In the genomic region with DNA sequence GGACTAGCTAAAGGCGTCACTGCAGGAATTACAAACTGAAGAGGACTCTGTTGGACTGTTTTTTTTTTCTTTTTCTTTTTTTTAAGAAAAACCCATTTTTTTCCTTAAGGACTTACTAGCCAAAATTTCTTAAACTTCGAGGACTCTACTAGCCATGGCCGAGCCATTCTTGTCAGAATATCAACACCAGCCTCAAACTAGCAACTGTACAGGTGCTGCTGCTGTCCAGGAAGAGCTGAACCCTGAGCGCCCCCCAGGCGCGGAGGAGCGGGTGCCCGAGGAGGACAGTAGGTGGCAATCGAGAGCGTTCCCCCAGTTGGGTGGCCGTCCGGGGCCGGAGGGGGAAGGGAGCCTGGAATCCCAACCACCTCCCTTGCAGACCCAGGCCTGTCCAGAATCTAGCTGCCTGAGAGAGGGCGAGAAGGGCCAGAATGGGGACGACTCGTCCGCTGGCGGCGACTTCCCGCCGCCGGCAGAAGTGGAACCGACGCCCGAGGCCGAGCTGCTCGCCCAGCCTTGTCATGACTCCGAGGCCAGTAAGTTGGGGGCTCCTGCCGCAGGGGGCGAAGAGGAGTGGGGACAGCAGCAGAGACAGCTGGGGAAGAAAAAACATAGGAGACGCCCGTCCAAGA, we compare ENCODE assay signal across 8 cellular contexts. TPM values are rescaled to one million over a fixed set of nuclear protein-coding genes. Genes with fewer than 3 reads are reported as not detected.
DNase-seq lines count a peak whose midpoint lies in the region; ATAC-seq and TF ChIP-seq lines count a peak whose summit lies in the region.

No MANE protein-coding gene starts in this region.

- BruUV-seq in IMR-90 (replicated peaks; lab: Mats Ljungman, UMichigan): no TSS peak
- no TSS peak for BruUV-seq in OCI-LY7 (replicated peaks; lab: Mats Ljungman, UMichigan)

- H3K4ac ChIP-seq in IMR-90 (ENCODE audit: low read depth, low read length): peak overlapping the region; percentile 93

- peaks cover 12% of the 10 kb centered on the region for H3K4me1 ChIP-seq in IMR-90 (ENCODE audit: control insufficient read depth, insufficient read depth, low read length)
- peaks cover 38% of the 10 kb centered on the region for H3K4me1 ChIP-seq in OCI-LY7 (ENCODE audit: insufficient read depth, low read length, poor library complexity, severe bottlenecking)

- in situ Hi-C loops in IMR-90 (cut with MboI; ENCODE audit: low sequenced_read_pairs): no loop called here

- H3K27ac ChIP-seq in IMR-90 (ENCODE audit: insufficient read depth, low read length) (peak overlapping the region; percentile 94), OCI-LY7 (ENCODE audit: low read depth, low read length, poor library complexity, severe bottlenecking) (peak overlapping the region; percentile 45)

- 0 out of 2 replicates have a peak, but pooled peaks cover 2% of the 10 kb centered on the region for H3K36me3 ChIP-seq in IMR-90 (ENCODE audit: control insufficient read depth, insufficient read depth, low read length)
- H3K36me3 ChIP-seq in OCI-LY7 (ENCODE audit: insufficient read depth, low read length): no peaks in the 10 kb centered on the region

- no peak overlapping the region for H2BK20ac ChIP-seq in IMR-90 (ENCODE audit: low read depth, low read length)

- peak overlapping the region; percentile 36 to 64; a peak in 3 of 4 replicates for H4K8ac ChIP-seq in IMR-90 (ENCODE audit: low read depth in 2 of 2, low read length in 2 of 2)

- ATAC-seq in IMR-90 (ENCODE audit: low read depth) (peak; percentile 37), HG03045 (IDR thresholded peaks at IDR 0.05; ENCODE audit: unreplicated experiment) (no peak)
- ATAC-seq in stimulated activated memory B cell treated with anti-CD40 and anti-IgM and Interleukin-4, amounts not matched to agents 10 μg/mL and 1 μg/mL and 100 μg/mL, for 72 hours: peak; percentile 62

- H3K79me1 ChIP-seq in IMR-90 (ENCODE audit: low read depth in 1 of 2, low read length in 2 of 2): peaks cover 7 to 46% of the 10 kb centered on the region in 2 experiments; a peak in 2 of 4 replicates

- peaks cover 47% of the 10 kb centered on the region for H3K36me3 Mint-ChIP-seq in activated T-cell treated with anti-CD3 and anti-CD28 coated beads, Interleukin-2, amount 50 U/mL, for 24 hours (ENCODE audit: low read depth)
- H3K36me3 Mint-ChIP-seq in stimulated activated memory B cell treated with anti-CD40 and anti-IgM and Interleukin-4, amounts not matched to agents 10 μg/mL and 1 μg/mL and 100 μg/mL, for 72 hours: peaks cover 11% of the 10 kb centered on the region

- peak overlapping the region; percentile 97 for H3K4me3 Mint-ChIP-seq in activated T-cell treated with anti-CD3 and anti-CD28 coated beads, Interleukin-2, amount 50 U/mL, for 24 hours
- peak overlapping the region; percentile 98 for H3K4me3 Mint-ChIP-seq in stimulated activated memory B cell treated with anti-CD40 and anti-IgM and Interleukin-4, amounts not matched to agents 10 μg/mL and 1 μg/mL and 100 μg/mL, for 72 hours

- peaks cover 12% of the 10 kb centered on the region for H3K9me1 ChIP-seq in IMR-90 (ENCODE audit: insufficient read depth, low read length)

- H2AFZ ChIP-seq in IMR-90 (replicated peaks; ENCODE audit: low read length, poor library complexity) (peak overlapping the region; percentile 79), OCI-LY7 (ENCODE audit: low read length) (no peak overlapping the region)

- H3K79me2 ChIP-seq in OCI-LY7 (ENCODE audit: insufficient read depth, low read depth, low read length): peaks cover 16% of the 10 kb centered on the region; the same call in 1 of the 2 replicates

- H3K14ac ChIP-seq in IMR-90 (replicated peaks; ENCODE audit: low read depth, low read length): peak overlapping the region; percentile 86

- peak overlapping the region; percentile 56 for H3K4me3 ChIP-seq in IMR-90 (ENCODE audit: insufficient read depth, low read depth, low read length)
- H3K4me3 ChIP-seq in OCI-LY7 (ENCODE audit: low read depth, low read length, poor library complexity, severe bottlenecking): peak overlapping the region; percentile 73
- peak overlapping the region; percentile 91 for H3K4me3 ChIP-seq in epithelial cell of esophagus (ENCODE audit: low read length)

- TF ChIP-seq CTCF in GM12872 (IDR thresholded peaks at IDR 0.05; ENCODE audit: insufficient read depth, low read depth, low read length) (peak; percentile 88), IMR-90 (conservative IDR thresholded peaks at IDR 0.05; ENCODE audit: low read depth, low read length) (peak; percentile 91), OCI-LY7 (conservative IDR thresholded peaks at IDR 0.05; ENCODE audit: low read length) (peak; percentile 94), epithelial cell of esophagus (IDR thresholded peaks at IDR 0.05; ENCODE audit: insufficient read depth, low read depth, low read length, missing control alignments) (peak; percentile 86)

- peak overlapping the region; percentile 57 for H4K91ac ChIP-seq in IMR-90 (ENCODE audit: insufficient read depth, low read depth, low read length)

- peak overlapping the region; percentile 92 for H2AK5ac ChIP-seq in IMR-90 (ENCODE audit: low read depth, low read length)

- no peak; the same call in 1 of the 2 replicates for TF ChIP-seq POLR2A in IMR-90 (IDR thresholded peaks at IDR 0.05; ENCODE audit: low read depth, low read length)

- peak overlapping the region; percentile 72 for H3K56ac ChIP-seq in IMR-90 (ENCODE audit: extremely low read depth, insufficient read depth, low read length)

- H3K4me2 ChIP-seq in IMR-90 (ENCODE audit: low read depth, low read length) (peak overlapping the region; percentile 78), OCI-LY7 (ENCODE audit: low read length) (peak overlapping the region; percentile 96)

- peaks cover 49% of the 10 kb centered on the region for H3K4me1 Mint-ChIP-seq in activated T-cell treated with anti-CD3 and anti-CD28 coated beads, Interleukin-2, amount 50 U/mL, for 24 hours (ENCODE audit: low read depth)
- peaks cover 63% of the 10 kb centered on the region for H3K4me1 Mint-ChIP-seq in stimulated activated memory B cell treated with anti-CD40 and anti-IgM and Interleukin-4, amounts not matched to agents 10 μg/mL and 1 μg/mL and 100 μg/mL, for 72 hours

- CTCF ChIA-PET in IMR-90 (lab: Yijun Ruan, JAX) (interaction anchor here (0.6 to 4.7 kb wide), 11 partner anchors 11 to 1283 kb away, joined by 3 to 60 read pairs (median 5); partner anchors contain the start of genes ACBD4 and HEXIM2), OCI-LY7 (lab: Charles Lee; ENCODE audit: unreplicated experiment) (interaction anchor here (0.6 to 1.4 kb wide), 8 partner anchors 11 to 709 kb away, joined by 3 to 7 read pairs (median 4); partner anchors contain the start of gene ACBD4)

- H3K9me2 ChIP-seq in OCI-LY7 (ENCODE audit: insufficient read depth, low read length): no peaks in the 10 kb centered on the region

- peak; percentile 71 for TF ChIP-seq RAD21 in IMR-90 (IDR thresholded peaks at IDR 0.05; ENCODE audit: low read length)

- POLR2A ChIA-PET in IMR-90 (lab: Charles Lee; ENCODE audit: unreplicated experiment) (interaction anchor here (0.5 to 4.9 kb wide), 9 partner anchors 10 to 168 kb away, joined by 3 to 53 read pairs (median 8); partner anchors contain the start of genes ACBD4, HEXIM2 and MAP3K14), OCI-LY7 (lab: Charles Lee) (interaction anchor here (0.6 to 4.2 kb wide), 11 partner anchors 7 to 175 kb away, joined by 3 to 19 read pairs (median 4); partner anchors contain the start of genes ACBD4 and HEXIM2)

- peak; percentile 78 for DNase-seq in IMR-90
- peak; percentile 86 for DNase-seq in OCI-LY7 (ENCODE audit: low spot score)
- peak; percentile 81 for DNase-seq in activated T-cell treated with anti-CD3 and anti-CD28 coated beads, Interleukin-2, amount 50 U/mL, for 24 hours
- peak; percentile 82 for DNase-seq in epithelial cell of esophagus (ENCODE audit: low read depth)
- peak; percentile 84 for DNase-seq in midbrain (lab: John Stamatoyannopoulos, UW)

- H3K27me3 ChIP-seq in IMR-90 (ENCODE audit: control insufficient read depth, insufficient read depth, low read length): no peaks in the 10 kb centered on the region

- H3K23ac ChIP-seq in IMR-90 (ENCODE audit: low read depth, low read length): peak overlapping the region; percentile 89

- peak overlapping the region; percentile 94 for H3K9ac ChIP-seq in IMR-90 (ENCODE audit: low read depth, low read length)

- H2BK5ac ChIP-seq in IMR-90 (ENCODE audit: low read depth, low read length, poor library complexity, severe bottlenecking): peak overlapping the region; percentile 88

- dilution Hi-C loops in IMR-90 (cut with HindIII; ENCODE audit: low sequenced_read_pairs, unreplicated experiment): no loop called here

- H3K27me3 Mint-ChIP-seq in activated T-cell treated with anti-CD3 and anti-CD28 coated beads, Interleukin-2, amount 50 U/mL, for 24 hours: no peaks in the 10 kb centered on the region
- no peaks in the 10 kb centered on the region for H3K27me3 Mint-ChIP-seq in stimulated activated memory B cell treated with anti-CD40 and anti-IgM and Interleukin-4, amounts not matched to agents 10 μg/mL and 1 μg/mL and 100 μg/mL, for 72 hours

- H3K9me3 ChIP-seq in IMR-90 (ENCODE audit: control insufficient read depth, insufficient read depth, low read length): no peaks in the 10 kb centered on the region
- no peaks in the 10 kb centered on the region for H3K9me3 ChIP-seq in OCI-LY7 (ENCODE audit: low read length)

- peak overlapping the region; percentile 19; the same call in 1 of the 2 replicates for H2BK120ac ChIP-seq in IMR-90 (ENCODE audit: low read depth, low read length)

- 3% methylated on average over 13 of the region's 32 CpGs; no CpG with 5 or more reads in 1 of the 2 experiments for WGBS in IMR-90 (ENCODE audit: extremely low coverage in 2 of 2, insufficient read length in 1 of 2), 2 experiments

- intact Hi-C loops in IMR-90 (cut with micrococcal nuclease) (loop anchor here (1.0 kb wide), 2 partner anchors 12 to 48 kb away; partner anchors contain the start of gene HEXIM2), OCI-LY7 (cut with micrococcal nuclease; ENCODE audit: unreplicated experiment) (loop anchor here (1.0 kb wide), 1 partner anchor 49 kb away; no protein-coding TSS in a partner anchor)

- peak overlapping the region; percentile 85 for H3K18ac ChIP-seq in IMR-90 (ENCODE audit: low read depth, low read length)

- H2BK15ac ChIP-seq in IMR-90 (ENCODE audit: low read depth, low read length): no peak overlapping the region

- H2AK9ac ChIP-seq in IMR-90 (replicated peaks; ENCODE audit: low read depth, low read length, poor library complexity): peak overlapping the region; percentile 97

- peak overlapping the region; percentile 50 for H4K5ac ChIP-seq in IMR-90 (ENCODE audit: low read depth, low read length)

- H3K27ac Mint-ChIP-seq in activated T-cell treated with anti-CD3 and anti-CD28 coated beads, Interleukin-2, amount 50 U/mL, for 24 hours: peak overlapping the region; percentile 100
- peak overlapping the region; percentile 99 for H3K27ac Mint-ChIP-seq in stimulated activated memory B cell treated with anti-CD40 and anti-IgM and Interleukin-4, amounts not matched to agents 10 μg/mL and 1 μg/mL and 100 μg/mL, for 72 hours

- H4K20me1 ChIP-seq in IMR-90 (ENCODE audit: insufficient read depth, low read length): peaks cover 37% of the 10 kb centered on the region
- peaks cover 15% of the 10 kb centered on the region; the same call in 1 of the 2 replicates for H4K20me1 ChIP-seq in OCI-LY7 (ENCODE audit: insufficient read depth, low read length)

- no peaks in the 10 kb centered on the region for H3K9me3 Mint-ChIP-seq in activated T-cell treated with anti-CD3 and anti-CD28 coated beads, Interleukin-2, amount 50 U/mL, for 24 hours
- H3K9me3 Mint-ChIP-seq in stimulated activated memory B cell treated with anti-CD40 and anti-IgM and Interleukin-4, amounts not matched to agents 10 μg/mL and 1 μg/mL and 100 μg/mL, for 72 hours: no peaks in the 10 kb centered on the region

RNA-seq across cellular contexts. Expression of gene HEXIM1, which starts 0.9 kb away (rescaled TPM):
- total RNA-seq in IMR-90 (2012; rRNA removed) (5.9 and 8.6 TPM in 2 replicates), OCI-LY7 (2022) (16.4 and 17.2 TPM in 2 replicates)
- polyA plus RNA-seq in IMR-90 (2012; rRNA removed): 14.5 TPM in 2 replicates
- 13.5 and 13.8 TPM in 2 replicates for polyA plus RNA-seq in IMR-90 (2012; cell fraction: cytosol; rRNA removed)
- polyA plus RNA-seq in IMR-90 (2012; cell fraction: nucleus; rRNA removed; ENCODE audit: low replicate concordance): 8.5 and 12.5 TPM in 2 replicates
- 12.1 and 13.9 TPM in 2 replicates for total RNA-seq in OCI-LY7 (2014; rRNA removed; shearing (Covaris generic))

RNA-seq across cellular contexts. Expression of gene HEXIM2, which starts 12.5 kb away (rescaled TPM):
- total RNA-seq in IMR-90 (2012; rRNA removed): 5.6 and 6.1 TPM in 2 replicates
- 4.5 TPM in 2 replicates for polyA plus RNA-seq in IMR-90 (2012; rRNA removed)
- 5.2 and 10.6 TPM in 2 replicates for polyA plus RNA-seq in IMR-90 (2012; cell fraction: cytosol; rRNA removed)
- 2.9 and 6.9 TPM in 2 replicates for polyA plus RNA-seq in IMR-90 (2012; cell fraction: nucleus; rRNA removed; ENCODE audit: low replicate concordance)
- total RNA-seq in OCI-LY7 (2014; rRNA removed; shearing (Covaris generic)): 8.6 and 9.3 TPM in 2 replicates
- total RNA-seq in OCI-LY7 (2022): 9.7 and 11.1 TPM in 2 replicates

RNA-seq across cellular contexts. Expression of gene ACBD4, which starts 13.7 kb away (rescaled TPM):
- total RNA-seq in IMR-90 (2012; rRNA removed) (1.7 and 2.3 TPM in 2 replicates), OCI-LY7 (2022) (22.2 and 24.0 TPM in 2 replicates)
- polyA plus RNA-seq in IMR-90 (2012; rRNA removed): 5.7 and 6.1 TPM in 2 replicates
- polyA plus RNA-seq in IMR-90 (2012; cell fraction: cytosol; rRNA removed): 4.5 and 5.5 TPM in 2 replicates
- polyA plus RNA-seq in IMR-90 (2012; cell fraction: nucleus; rRNA removed; ENCODE audit: low replicate concordance): 29.9 and 39.6 TPM in 2 replicates
- 14.6 and 14.8 TPM in 2 replicates for total RNA-seq in OCI-LY7 (2014; rRNA removed; shearing (Covaris generic))

RNA-seq across cellular contexts. Expression of gene PLCD3, which starts 16.8 kb away (rescaled TPM):
- total RNA-seq in IMR-90 (2012; rRNA removed): 5.3 and 5.6 TPM in 2 replicates
- polyA plus RNA-seq in IMR-90 (2012; rRNA removed): 36.6 and 39.0 TPM in 2 replicates
- 14.8 and 45.8 TPM in 2 replicates for polyA plus RNA-seq in IMR-90 (2012; cell fraction: cytosol; rRNA removed)
- 35.9 and 73.0 TPM in 2 replicates for polyA plus RNA-seq in IMR-90 (2012; cell fraction: nucleus; rRNA removed; ENCODE audit: low replicate concordance)
- 1.4 and 3.6 TPM in 2 replicates for total RNA-seq in OCI-LY7 (2014; rRNA removed; shearing (Covaris generic))
- total RNA-seq in OCI-LY7 (2022): 1.7 and 4.6 TPM in 2 replicates
